8 cellular contexts compared by ENCODE assay signal in genomic region chr6:36547646-36548400, GRCh38. TPM values are rescaled to one million over a fixed set of nuclear protein-coding genes. Genes with fewer than 3 reads are reported as not detected.
DNase-seq lines count a peak whose midpoint lies in the region; ATAC-seq, FAIRE-seq and TF ChIP-seq lines count a peak whose summit lies in the region.

No MANE protein-coding gene starts in this region.

- H4K20me1 ChIP-seq in astrocyte (ENCODE audit: insufficient read depth, low read length) = peaks cover 33% of the 10 kb centered on the region

- H3K9ac ChIP-seq in astrocyte (ENCODE audit: low read length) = peak overlapping the region; percentile 91

- peaks cover 14% of the 10 kb centered on the region for H3K4me1 Mint-ChIP-seq in astrocyte (ENCODE audit: low read depth, unreplicated experiment)
- peaks cover 25% of the 10 kb centered on the region for H3K4me1 Mint-ChIP-seq in mesothelial cell of epicardium

- H3K27ac ChIP-seq in astrocyte (ENCODE audit: low read depth, low read length) = peak overlapping the region; percentile 87

- no peaks in the 10 kb centered on the region for H3K36me3 ChIP-seq in astrocyte (ENCODE audit: insufficient read depth, low read length)

- H3K27me3 Mint-ChIP-seq in astrocyte (ENCODE audit: low read depth, unreplicated experiment) (peaks cover 10% of the 10 kb centered on the region), mesothelial cell of epicardium (ENCODE audit: low read depth) (no peaks in the 10 kb centered on the region)

- H3K4me3 Mint-ChIP-seq in astrocyte (ENCODE audit: unreplicated experiment) (peak overlapping the region; percentile 99), mesothelial cell of epicardium (peak overlapping the region; percentile 93)

- TF ChIP-seq CTCF in astrocyte (IDR thresholded peaks at IDR 0.05; ENCODE audit: insufficient read depth, low read depth, low read length) = no peak
- TF ChIP-seq CTCF in mesothelial cell of epicardium (IDR thresholded peaks at IDR 0.05; ENCODE audit: unreplicated experiment) = no peak

- H3K27ac Mint-ChIP-seq in astrocyte (ENCODE audit: unreplicated experiment) = peak overlapping the region; percentile 89
- H3K27ac Mint-ChIP-seq in mesothelial cell of epicardium = peak overlapping the region; percentile 88

- H2AFZ ChIP-seq in astrocyte (ENCODE audit: low read depth, low read length) = no peak overlapping the region

- peaks cover 5% of the 10 kb centered on the region for H3K36me3 Mint-ChIP-seq in astrocyte (ENCODE audit: low read depth, unreplicated experiment)
- no peaks in the 10 kb centered on the region for H3K36me3 Mint-ChIP-seq in mesothelial cell of epicardium

- no peaks in the 10 kb centered on the region for H3K9me3 ChIP-seq in astrocyte (ENCODE audit: insufficient read depth, low read depth, low read length)

- FAIRE-seq in astrocyte (lab: Jason Lieb, UNC) (no peak), frontal cortex (lab: Jason Lieb, UNC) (no peak)

- H3K4me2 ChIP-seq in astrocyte (ENCODE audit: low read length) = peak overlapping the region; percentile 90

- H3K4me1 ChIP-seq in astrocyte (ENCODE audit: insufficient read depth, low read length) = peaks cover 11% of the 10 kb centered on the region

- H3K9me3 Mint-ChIP-seq in astrocyte (ENCODE audit: unreplicated experiment) = no peaks in the 10 kb centered on the region
- H3K9me3 Mint-ChIP-seq in mesothelial cell of epicardium = no peaks in the 10 kb centered on the region

- peaks cover 44% of the 10 kb centered on the region for H3K79me2 ChIP-seq in astrocyte (ENCODE audit: insufficient read depth, low read length)

- ATAC-seq in HG02571 (IDR thresholded peaks at IDR 0.05; ENCODE audit: unreplicated experiment) (no peak), HG03159 (IDR thresholded peaks at IDR 0.05; ENCODE audit: unreplicated experiment) (no peak)

- H3K27me3 ChIP-seq in astrocyte (ENCODE audit: insufficient read depth, low read length) = no peaks in the 10 kb centered on the region

- peak overlapping the region; percentile 18 for H3K4me3 ChIP-seq in astrocyte (ENCODE audit: insufficient read depth, low read depth, low read length)

- peak; percentile 10 for DNase-seq in stimulated activated CD4-positive, alpha-beta T cell treated with anti-CD3 and anti-CD28 coated beads, Interleukin-4, amount 100 ng/mL, for 24 hours
- no peak for DNase-seq in stimulated activated CD4-positive, alpha-beta T cell treated with anti-CD3 and anti-CD28 coated beads, Interleukin-12 subunit alpha, Interleukin-12 subunit beta, amount 100 ng/mL, for 4 hours
- DNase-seq in astrocyte (ENCODE audit: low read depth) (no peak), mesothelial cell of epicardium (ENCODE audit: low spot score in 2 of 2, unreplicated experiment in 2 of 2) (no peak), C1 segment of cervical spinal cord (lab: John Stamatoyannopoulos, UW) (no peak), frontal cortex (ENCODE audit: low spot score in 2 of 2) (no peak)

RNA-seq across cellular contexts. Expression of gene STK38, which starts 0.5 kb away (rescaled TPM):
- 53.9 and 54.1 TPM in 2 replicates for total RNA-seq in astrocyte
- total RNA-seq in mesothelial cell of epicardium = 46.3 to 47.8 TPM (median 47.7 TPM) in 3 replicates
- total RNA-seq in frontal cortex = 9.8 TPM

RNA-seq across cellular contexts. Expression of gene SRSF3, which starts 46.3 kb away (rescaled TPM):
- 237 and 260 TPM in 2 replicates for total RNA-seq in astrocyte
- 404 to 411 TPM (median 407 TPM) in 3 replicates for total RNA-seq in mesothelial cell of epicardium
- 217 TPM for total RNA-seq in frontal cortex
